1 cellular context compared by ENCODE assay signal in genomic region chr6:71197770-71198169, GRCh38.
TF ChIP-seq lines count a peak whose summit lies in the region.

No MANE protein-coding gene starts in this region.

TF ChIP-seq in SK-N-SH treated with all-trans-retinoic acid at 6 μM for 48 hours, 23 proteins besides CTCF, POLR2A, EP300 and RAD21 (continued from another document):
- TF ChIP-seq SNAI2 (CRISPR knock-in tag; IDR thresholded peaks at IDR 0.05) (no peak), ZFP3 (CRISPR knock-in tag; IDR thresholded peaks at IDR 0.05) (no peak), RARB (CRISPR knock-in tag; IDR thresholded peaks at IDR 0.05) (no peak), ZNF70 (CRISPR knock-in tag; IDR thresholded peaks at IDR 0.05) (no peak)
